ENCODE assay signal across 24 cellular contexts in the genomic region with DNA sequence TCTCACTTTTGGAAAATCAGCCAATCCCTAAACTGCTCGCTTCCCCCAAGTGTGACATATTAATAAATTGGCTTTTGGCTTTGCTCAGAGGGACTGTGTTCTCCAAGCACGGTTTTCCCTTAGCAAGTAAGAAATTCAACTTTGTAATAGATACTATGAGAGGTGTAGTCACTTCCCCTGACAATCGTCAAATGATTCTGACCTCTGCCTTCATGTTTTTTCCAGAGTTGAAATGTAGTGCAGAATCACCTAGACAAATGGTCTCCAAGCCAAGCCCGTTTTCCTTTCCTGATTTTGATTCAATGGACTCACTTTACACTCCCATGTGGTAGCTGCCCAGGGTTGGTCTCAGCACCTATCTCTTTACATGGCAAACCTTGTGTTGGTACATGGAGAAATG.
DNase-seq lines count a peak whose midpoint lies in the region; ATAC-seq and TF ChIP-seq lines count a peak whose summit lies in the region.
"Had no signal": no experiment of that assay in that cellular context is flagged by ENCODE, and none has a peak within 500 bp of the region (broad histone marks: within the 10 kb centered on the region; RNA-seq: fewer than 3 reads in every experiment).

No MANE protein-coding gene starts in this region.

- WGBS in transverse colon (ENCODE audit: low coverage in 1 of 2), 2 donors: 70 to 76% methylated on average over 3 to 4 of the region's 4 CpGs
- 72% methylated on average over 4 of the region's 4 CpGs for WGBS in right cardiac atrium
- WGBS in suprapubic skin: 90% methylated on average over 4 of the region's 4 CpGs

- no peaks in the 10 kb centered on the region for H3K9me3 Mint-ChIP-seq in endothelial cell (ENCODE audit: unreplicated experiment)
- H3K9me3 Mint-ChIP-seq: CD4-positive, alpha-beta T cell; CD8-positive, alpha-beta T cell had no signal

- H3K4me1 ChIP-seq in HCT116 (ENCODE audit: control insufficient read depth in 1 of 2, insufficient read depth in 2 of 2, low read length in 2 of 2): no peaks in the 10 kb centered on the region
- H3K4me1 ChIP-seq in mucosa of descending colon (ENCODE audit: low read depth): no peaks in the 10 kb centered on the region
- peaks cover 0 to 12% (median 3%) of the 10 kb centered on the region in 4 donors for H3K4me1 ChIP-seq in transverse colon
- H3K4me1 ChIP-seq in right cardiac atrium (ENCODE audit: control insufficient read depth, insufficient read depth, low read length): no peaks in the 10 kb centered on the region
- no peaks in the 10 kb centered on the region for H3K4me1 ChIP-seq in suprapubic skin
- H3K4me1 ChIP-seq: Caco-2 had no signal

- DNase-seq in HCT116 (ENCODE audit: low read depth, low spot score): no peak
- no peak for DNase-seq in endothelial cell (ENCODE audit: low spot score)
- DNase-seq in mucosa of descending colon: no peak
- no peak for DNase-seq in transverse colon
- DNase-seq in right cardiac atrium: no peak
- no peak for DNase-seq in suprapubic skin (ENCODE audit: low spot score in 2 of 2)
- no peak for DNase-seq in Ammon's horn (ENCODE audit: low spot score)
- DNase-seq in NCI-H2029 (lab: John Stamatoyannopoulos, UW): no peak
- DNase-seq: 8988T; ACHN; Caco-2; Calu3; CD4-positive, alpha-beta T cell; CD8-positive, alpha-beta T cell; DMS153; DMS53; DMS79; DND-41; EL; GDM1 had no signal

- H3K4me2 ChIP-seq in HCT116 (ENCODE audit: low read length): no peak overlapping the region
- H3K4me2 ChIP-seq: BLaER1 treated with 17β-estradiol and CSF1 and Interleukin-3, amounts not matched to agents 10 nM and 100 nM had no signal

- H3K9me2 ChIP-seq in HCT116 (ENCODE audit: insufficient read depth): no peaks in the 10 kb centered on the region

- no peaks in the 10 kb centered on the region for H3K4me1 Mint-ChIP-seq in endothelial cell (ENCODE audit: unreplicated experiment)
- H3K4me1 Mint-ChIP-seq: B cell had no signal

- TF ChIP-seq RAD21 in HCT116 (IDR thresholded peaks at IDR 0.05; ENCODE audit: low read depth): no peak

- H3K9me3 ChIP-seq in HCT116 (ENCODE audit: control insufficient read depth in 1 of 2, insufficient read depth in 1 of 2, low read depth in 1 of 2, low read length in 2 of 2): no peaks in the 10 kb centered on the region
- no peaks in the 10 kb centered on the region for H3K9me3 ChIP-seq in mucosa of descending colon
- H3K9me3 ChIP-seq in transverse colon: no peaks in the 10 kb centered on the region
- no peaks in the 10 kb centered on the region for H3K9me3 ChIP-seq in right cardiac atrium (ENCODE audit: control insufficient read depth, low read length)
- no peaks in the 10 kb centered on the region for H3K9me3 ChIP-seq in suprapubic skin
- H3K9me3 ChIP-seq: BLaER1 treated with 17β-estradiol and CSF1 and Interleukin-3, amounts not matched to agents 10 nM and 100 nM; Caco-2 had no signal

- CTCF ChIA-PET in HCT116 (lab: Charles Lee): no interaction called here

- H2AFZ ChIP-seq in HCT116 (ENCODE audit: low read depth, low read length, poor library complexity, severe bottlenecking): peak overlapping the region; percentile 16

- intact Hi-C loops in HCT116 (cut with micrococcal nuclease) (no loop called here), mucosa of descending colon (cut with DNase I, micrococcal nuclease) (no loop called here), transverse colon (cut with DNase I; ENCODE audit: low total_unique reads) (no loop called here), right cardiac atrium (cut with DNase I) (no loop called here)

- H3K9ac ChIP-seq in HCT116 (ENCODE audit: low read length): no peak overlapping the region
- H3K9ac ChIP-seq: BLaER1 treated with 17β-estradiol and CSF1 and Interleukin-3, amounts not matched to agents 10 nM and 100 nM had no signal

- in situ Hi-C loops in transverse colon (cut with MboI; ENCODE audit: low pct_ligation_motif_present in 1 of 4, low pct_unique_long_range_greater_than_20kb in 1 of 4, low sequenced_read_pairs in 3 of 4): no loop called here

- H3K27ac Mint-ChIP-seq in endothelial cell (ENCODE audit: unreplicated experiment): peak overlapping the region; percentile 63
- H3K27ac Mint-ChIP-seq: B cell; CD4-positive, alpha-beta T cell; CD8-positive, alpha-beta T cell had no signal

- H3K27me3 Mint-ChIP-seq in endothelial cell (ENCODE audit: unreplicated experiment): no peaks in the 10 kb centered on the region
- H3K27me3 Mint-ChIP-seq: B cell; CD4-positive, alpha-beta T cell had no signal

- no peak for TF ChIP-seq POLR2A in HCT116 (IDR thresholded peaks at IDR 0.05; ENCODE audit: borderline replicate concordance, extremely low read depth, insufficient read depth, insufficient read length)
- TF ChIP-seq POLR2A in transverse colon (IDR thresholded peaks at IDR 0.05): no peak
- TF ChIP-seq POLR2A in suprapubic skin (IDR thresholded peaks at IDR 0.05): no peak

- ATAC-seq in HCT116 (no peak), mucosa of descending colon (peak; percentile 11), right cardiac atrium (no peak)
- ATAC-seq: CD8-positive, alpha-beta T cell; GM12878 had no signal

- H3K4me3 ChIP-seq in HCT116 (replicated peaks in 1 of 2; ENCODE audit: low read depth in 1 of 2, low read length in 2 of 2) (no peak overlapping the region), mucosa of descending colon (no peak overlapping the region), transverse colon (no peak overlapping the region), right cardiac atrium (ENCODE audit: low read length) (no peak overlapping the region), suprapubic skin (no peak overlapping the region)
- H3K4me3 ChIP-seq: BLaER1 treated with 17β-estradiol and CSF1 and Interleukin-3, amounts not matched to agents 10 nM and 100 nM; GM12878 had no signal

- H3K27ac ChIP-seq in HCT116 (ENCODE audit: low read depth, low read length): no peak overlapping the region
- H3K27ac ChIP-seq in transverse colon: peak overlapping the region; percentile 47 to 72 (median 60)
- no peak overlapping the region for H3K27ac ChIP-seq in right cardiac atrium (ENCODE audit: low read length)
- no peak overlapping the region for H3K27ac ChIP-seq in suprapubic skin
- H3K27ac ChIP-seq: BLaER1 treated with 17β-estradiol and CSF1 and Interleukin-3, amounts not matched to agents 10 nM and 100 nM; C4-2B had no signal

- H4K20me1 ChIP-seq in HCT116 (ENCODE audit: insufficient read depth): no peaks in the 10 kb centered on the region
- H4K20me1 ChIP-seq: BLaER1 treated with 17β-estradiol and CSF1 and Interleukin-3, amounts not matched to agents 10 nM and 100 nM had no signal

- RAD21 ChIA-PET in HCT116 (lab: Charles Lee; ENCODE audit: low non-redundant PET in 1 of 2, low total read pairs in 2 of 2, uncharacterized antibody in 2 of 2, unreplicated experiment in 2 of 2): no interaction called here

- H3K36me3 Mint-ChIP-seq in endothelial cell (ENCODE audit: low read depth, unreplicated experiment): no peaks in the 10 kb centered on the region
- H3K36me3 Mint-ChIP-seq: CD8-positive, alpha-beta T cell had no signal

- H3K36me3 ChIP-seq in HCT116 (ENCODE audit: control insufficient read depth in 1 of 2, insufficient read depth in 2 of 2, low read length in 2 of 2) (no peaks in the 10 kb centered on the region), mucosa of descending colon (ENCODE audit: low read depth) (no peaks in the 10 kb centered on the region), transverse colon (no peaks in the 10 kb centered on the region), suprapubic skin (no peaks in the 10 kb centered on the region)
- H3K36me3 ChIP-seq: BLaER1 treated with 17β-estradiol and CSF1 and Interleukin-3, amounts not matched to agents 10 nM and 100 nM had no signal

- no peaks in the 10 kb centered on the region for H3K79me2 ChIP-seq in HCT116 (ENCODE audit: insufficient read depth, low read length)

- H3K4me3 Mint-ChIP-seq in endothelial cell (ENCODE audit: unreplicated experiment): no peak overlapping the region
- H3K4me3 Mint-ChIP-seq: B cell; CD4-positive, alpha-beta T cell; CD8-positive, alpha-beta T cell had no signal

- TF ChIP-seq CTCF in HCT116 (IDR thresholded peaks at IDR 0.05 in 2 of 3, conservative IDR thresholded peaks at IDR 0.05 in 1 of 3; ENCODE audit: borderline replicate concordance in 1 of 3, insufficient read depth in 1 of 3, low read depth in 2 of 3, low read length in 2 of 3) (no peak), endothelial cell (IDR thresholded peaks at IDR 0.05; ENCODE audit: unreplicated experiment) (no peak), mucosa of descending colon (IDR thresholded peaks at IDR 0.05) (no peak), transverse colon (IDR thresholded peaks at IDR 0.05) (no peak), suprapubic skin (IDR thresholded peaks at IDR 0.05) (no peak)

- no peak for TF ChIP-seq EP300 in transverse colon (IDR thresholded peaks at IDR 0.05; ENCODE audit: low read depth)
- TF ChIP-seq EP300 in suprapubic skin (IDR thresholded peaks at IDR 0.05): no peak

- H3K27me3 ChIP-seq in HCT116 (ENCODE audit: insufficient read depth, low read length) (no peaks in the 10 kb centered on the region), transverse colon (no peaks in the 10 kb centered on the region), right cardiac atrium (ENCODE audit: control insufficient read depth, insufficient read depth) (no peaks in the 10 kb centered on the region), suprapubic skin (no peaks in the 10 kb centered on the region)
- H3K27me3 ChIP-seq: BLaER1 treated with 17β-estradiol and CSF1 and Interleukin-3, amounts not matched to agents 10 nM and 100 nM had no signal

- POLR2A ChIA-PET in HCT116 (lab: Charles Lee): no interaction called here

- BruUV-seq in HCT116 (replicated peaks; lab: Mats Ljungman, UMichigan): no TSS peak

TF ChIP-seq in HCT116, 20 proteins besides CTCF, POLR2A, EP300 and RAD21:
- no peak for TF ChIP-seq FOSL1 (IDR thresholded peaks at IDR 0.05; ENCODE audit: low read depth)

Comparison
In these comparisons a context has a peak if more than half of its experiments do, and no peak if none do; other contexts are left out.
1. H3K27ac ChIP-seq: peak in transverse colon (4 of 4); none in HCT116 (single experiment), right cardiac atrium (single experiment) and suprapubic skin (single experiment).